Comparison of ENCODE assay signal across 15 cellular contexts in genomic region chr1:154750681-154751665, GRCh38.
A peak's percentile ranks its signal among the peaks of the same experiment; 100 is the strongest.
DNase-seq lines count a peak whose midpoint lies in the region; ATAC-seq and TF ChIP-seq lines count a peak whose summit lies in the region.
"Had no signal": no experiment of that assay in that cellular context is flagged by ENCODE, and none has a peak within 500 bp of the region (broad histone marks: within the 10 kb centered on the region; RNA-seq: fewer than 3 reads in every experiment).

No MANE protein-coding gene starts in this region.

- in situ Hi-C loops in GM23248 (cut with MboI): no loop called here

- peaks cover 27% of the 10 kb centered on the region for H3K4me1 ChIP-seq in GM23248 (ENCODE audit: insufficient read depth)
- peaks cover 54% of the 10 kb centered on the region for H3K4me1 ChIP-seq in SJCRH30
- peaks cover 0 to 34% (median 8%) of the 10 kb centered on the region in 3 donors for H3K4me1 ChIP-seq in gastroesophageal sphincter

- H3K4me2 ChIP-seq in GM23248 (ENCODE audit: unreplicated experiment): peak overlapping the region; percentile 25
- H3K4me2 ChIP-seq: neural progenitor cell had no signal

- H3K9me3 Mint-ChIP-seq in natural killer cell: no peaks in the 10 kb centered on the region
- H3K9me3 Mint-ChIP-seq: neural progenitor cell had no signal

- intact Hi-C loops in natural killer cell (cut with micrococcal nuclease): no loop called here

- no peak overlapping the region for H3K4me3 Mint-ChIP-seq in natural killer cell
- H3K4me3 Mint-ChIP-seq: neural progenitor cell had no signal

- no peaks in the 10 kb centered on the region for H3K36me3 ChIP-seq in GM23248 (ENCODE audit: low read depth)
- peaks cover 6% of the 10 kb centered on the region; the same call in 1 of the 2 replicates for H3K36me3 ChIP-seq in SJCRH30
- no peaks in the 10 kb centered on the region for H3K36me3 ChIP-seq in gastroesophageal sphincter
- H3K36me3 ChIP-seq: heart right ventricle, left lung, neural progenitor cell, thoracic aorta had no signal

- DNase-seq in NCI-H1092 treated with DMSO at 0.1 percent for 48 hours (lab: John Stamatoyannopoulos, UW) (peak; percentile 41), NCI-H1092 (lab: John Stamatoyannopoulos, UW) (no peak), GM23248 (peak; percentile 15), SJCRH30 (peak; percentile 36 to 46), natural killer cell (peak; percentile 12), NCI-H226 (no peak)
- DNase-seq: 8988T, heart right ventricle, left lung, Right ventricle myocardium superior, small intestine had no signal

- TF ChIP-seq POLR2A in gastroesophageal sphincter (IDR thresholded peaks at IDR 0.05): no peak

- no peak overlapping the region for H2AFZ ChIP-seq in GM23248
- H2AFZ ChIP-seq: neural progenitor cell had no signal

- H3K27me3 ChIP-seq in GM23248 (replicated peaks; ENCODE audit: insufficient read depth) (no peaks in the 10 kb centered on the region), SJCRH30 (no peaks in the 10 kb centered on the region), gastroesophageal sphincter (peaks cover 37% of the 10 kb centered on the region)
- H3K27me3 ChIP-seq: left lung, neural progenitor cell had no signal

- H3F3A ChIP-seq in GM23248 (ENCODE audit: insufficient read depth): 0 out of 2 replicates have a peak, but pooled peaks cover 6% of the 10 kb centered on the region

- no peaks in the 10 kb centered on the region for H4K20me1 ChIP-seq in GM23248 (ENCODE audit: insufficient read depth)

- H3K27ac Mint-ChIP-seq in natural killer cell: no peak overlapping the region

- peaks cover 20 to 32% of the 10 kb centered on the region in 2 donors for H3K27me3 Mint-ChIP-seq in natural killer cell (ENCODE audit: low read depth in 2 of 2)

- peaks cover 14 to 30% of the 10 kb centered on the region in 2 donors for H3K4me1 Mint-ChIP-seq in natural killer cell

- H3K9me3 ChIP-seq in GM23248 (ENCODE audit: low read depth) (no peaks in the 10 kb centered on the region), SJCRH30 (replicated peaks) (no peaks in the 10 kb centered on the region), gastroesophageal sphincter (no peaks in the 10 kb centered on the region)
- H3K9me3 ChIP-seq: heart right ventricle, left lung, thoracic aorta had no signal

- H3K4me3 ChIP-seq in GM23248 (no peak overlapping the region), SJCRH30 (no peak overlapping the region), gastroesophageal sphincter (no peak overlapping the region)
- H3K4me3 ChIP-seq: heart right ventricle, left lung, neural progenitor cell, thoracic aorta had no signal

- TF ChIP-seq EP300 in gastroesophageal sphincter (IDR thresholded peaks at IDR 0.05): no peak

- H3K79me2 ChIP-seq in GM23248 (ENCODE audit: insufficient read depth): no peaks in the 10 kb centered on the region

- H3K36me3 Mint-ChIP-seq in natural killer cell: no peaks in the 10 kb centered on the region
- H3K36me3 Mint-ChIP-seq: neural progenitor cell had no signal

- TF ChIP-seq CTCF in natural killer cell (IDR thresholded peaks at IDR 0.05): no peak
- TF ChIP-seq CTCF in gastroesophageal sphincter (IDR thresholded peaks at IDR 0.05): no peak

- H3K9me2 ChIP-seq in GM23248 (ENCODE audit: insufficient read depth): no peaks in the 10 kb centered on the region

- WGBS in GM23248 (ENCODE audit: low coverage in 1 of 2, low lambda C conversion rate in 2 of 2, missing lambda C conversion rate in 2 of 2), 2 experiments: 67 to 74% methylated on average over 13 of the region's 13 CpGs
- WGBS in gastroesophageal sphincter (ENCODE audit: low coverage in 1 of 2), 2 donors: 85 to 100% methylated on average over 3 to 4 of the region's 13 CpGs

- peak overlapping the region; percentile 64 for H3K27ac ChIP-seq in GM23248
- H3K27ac ChIP-seq in SJCRH30: no peak overlapping the region
- H3K27ac ChIP-seq in gastroesophageal sphincter: peak overlapping the region in 2 of 4 donors; percentile 43 to 57
- H3K27ac ChIP-seq: left lung, neural progenitor cell, thoracic aorta had no signal

- ATAC-seq in natural killer cell: no peak
- no peak for ATAC-seq in gastroesophageal sphincter
- ATAC-seq in HG03196 (IDR thresholded peaks at IDR 0.05; ENCODE audit: unreplicated experiment): no peak

- peak overlapping the region; percentile 60 for H3K9ac ChIP-seq in GM23248
- H3K9ac ChIP-seq: neural progenitor cell had no signal

Comparison
In these comparisons a context has a peak if more than half of its experiments do, and no peak if none do; other contexts are left out.
1. DNase-seq: peak in NCI-H1092 treated with DMSO at 0.1 percent for 48 hours (single experiment), GM23248 (single experiment), SJCRH30 (2 of 2) and natural killer cell (single experiment); none in NCI-H1092 (single experiment) and NCI-H226 (single experiment).